In genomic region chr17:63844293-63844672, GRCh38 we compare ENCODE assay signal across 1 cellular context.
TF ChIP-seq lines count a peak whose summit lies in the region.

No MANE protein-coding gene starts in this region.

TF ChIP-seq in K562, 482 proteins besides CTCF, POLR2A, EP300 and RAD21:
- TF ChIP-seq TBP (optimal IDR thresholded peaks at IDR 0.05; ENCODE audit: low read depth, low read length) (peak; percentile 32), DPF2 (IDR thresholded peaks at IDR 0.05) (peak; percentile 60), TCF7 (IDR thresholded peaks at IDR 0.05; ENCODE audit: borderline replicate concordance) (no peak), FOXK2 (conservative IDR thresholded peaks at IDR 0.05 in 1 of 2, IDR thresholded peaks at IDR 0.05 in 1 of 2; ENCODE audit: low read depth in 2 of 2) (0 out of 4 replicates have a peak, but pooled peaks of 1 of the 2 experiments have one; percentile 35), NCOR1 (IDR thresholded peaks at IDR 0.05) (0 out of 2 replicates have a peak, but pooled peaks have one; percentile 11), MBD1 (CRISPR knock-in tag; IDR thresholded peaks at IDR 0.05) (no peak), ZNF592 (IDR thresholded peaks at IDR 0.05) (0 out of 2 replicates have a peak, but pooled peaks have one; percentile 4), HMBOX1 (IDR thresholded peaks at IDR 0.05) (peak; percentile 85), ZNF232 (CRISPR knock-in tag; IDR thresholded peaks at IDR 0.05) (no peak), ARID1B (IDR thresholded peaks at IDR 0.05) (0 out of 2 replicates have a peak, but pooled peaks have one; percentile 24), MEIS2 (IDR thresholded peaks at IDR 0.05; ENCODE audit: partially characterized antibody) (peak; percentile 57), PTRF (tag; IDR thresholded peaks at IDR 0.05) (no peak), SMARCA4 (IDR thresholded peaks at IDR 0.05) (peak; percentile 48; the same call in 1 of the 2 replicates), PBX2 (CRISPR knock-in tag; IDR thresholded peaks at IDR 0.05; ENCODE audit: low read depth) (no peak), PBX2 (tag; conservative IDR thresholded peaks at IDR 0.05; ENCODE audit: low read depth) (0 out of 2 replicates have a peak, but pooled peaks have one; percentile 11), PKNOX1 (IDR thresholded peaks at IDR 0.05) (peak; percentile 87), NFE2 (IDR thresholded peaks at IDR 0.05; ENCODE audit: low read depth) (peak; percentile 70), BDP1 (IDR thresholded peaks at IDR 0.05; ENCODE audit: insufficient read depth, insufficient read length) (no peak), POLR2AphosphoS5 (IDR thresholded peaks at IDR 0.05; ENCODE audit: control insufficient read depth, insufficient read depth, low read depth, low read length) (peak; percentile 27; the same call in 1 of the 2 replicates)
